ENCODE assay signal across 1 cellular context in the genomic region with DNA sequence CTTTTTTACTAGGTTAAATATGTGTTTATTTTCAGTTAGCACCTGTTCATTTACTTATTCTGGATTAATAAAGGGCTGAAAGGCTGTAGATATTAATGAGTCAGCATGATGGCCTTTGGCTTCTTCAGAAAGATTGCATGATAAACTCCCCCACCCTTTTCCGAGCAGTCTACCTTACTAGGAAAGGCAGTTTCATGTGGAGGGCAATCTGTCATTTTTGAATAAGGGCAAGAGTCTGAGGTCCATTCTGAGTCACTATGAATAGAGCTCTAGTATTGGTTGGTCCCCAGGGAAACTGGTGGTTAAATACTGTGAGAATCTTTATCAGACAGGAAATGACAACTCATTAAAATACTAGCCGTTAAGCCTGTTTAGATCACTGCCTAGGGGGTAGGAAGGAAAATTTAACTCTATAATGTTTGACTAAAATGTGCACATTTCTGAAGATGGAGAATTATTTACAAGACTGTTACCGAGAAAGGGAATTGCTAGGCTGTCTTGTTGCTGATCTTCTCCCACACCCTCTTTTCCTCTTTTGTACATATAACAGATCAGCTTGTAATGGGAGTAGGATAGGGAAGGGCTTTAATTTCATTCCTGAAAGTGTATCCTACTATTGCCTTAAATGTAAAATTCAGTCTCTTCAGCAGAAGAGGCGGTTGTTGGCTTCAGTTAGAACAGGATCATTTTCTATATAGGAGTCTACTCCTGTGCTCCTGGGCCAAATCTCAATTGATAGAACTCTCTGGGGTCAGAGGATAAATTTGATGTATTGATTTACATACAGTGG.
TF ChIP-seq lines count a peak whose summit lies in the region.

No MANE protein-coding gene starts in this region.

TF ChIP-seq in GM12878, 131 proteins besides CTCF, POLR2A, EP300 and RAD21 (continued from another document and continues in another):
- TF ChIP-seq JUND (IDR thresholded peaks at IDR 0.05; ENCODE audit: low read depth, low read length) (peak; percentile 91), KDM1A (IDR thresholded peaks at IDR 0.05; ENCODE audit: borderline replicate concordance) (no peak), POLR2AphosphoS5 (IDR thresholded peaks at IDR 0.05; ENCODE audit: low read length) (peak; percentile 49; the same call in 1 of the 2 replicates), LARP7 (IDR thresholded peaks at IDR 0.05) (no peak), BACH1 (IDR thresholded peaks at IDR 0.05; ENCODE audit: borderline replicate concordance) (peak; percentile 81; the same call in 1 of the 2 replicates), IKZF1 (conservative IDR thresholded peaks at IDR 0.05) (peak; percentile 95), REST (IDR thresholded peaks at IDR 0.05; ENCODE audit: low read depth, low read length) (no peak), JUNB (IDR thresholded peaks at IDR 0.05) (peak; percentile 98), RFX5 (IDR thresholded peaks at IDR 0.05; ENCODE audit: low read depth, low read length) (no peak), E2F4 (IDR thresholded peaks at IDR 0.05; ENCODE audit: low read depth, low read length) (no peak), CBX5 (IDR thresholded peaks at IDR 0.05; ENCODE audit: low read depth) (0 out of 2 replicates have a peak, but pooled peaks have one; percentile 84), BCL11A (IDR thresholded peaks at IDR 0.05; ENCODE audit: low read depth, low read length) (peak; percentile 96), BCLAF1 (IDR thresholded peaks at IDR 0.05) (no peak), YY1 (IDR thresholded peaks at IDR 0.05; ENCODE audit: low read depth, low read length) (no peak; the same call in 1 of the 2 replicates), HDAC6 (IDR thresholded peaks at IDR 0.05; ENCODE audit: unreplicated experiment) (no peak), SMAD5 (IDR thresholded peaks at IDR 0.05; ENCODE audit: low read depth) (peak; percentile 64; the same call in 1 of the 2 replicates), BMI1 (IDR thresholded peaks at IDR 0.05; ENCODE audit: borderline replicate concordance) (peak; percentile 89), EGR1 (IDR thresholded peaks at IDR 0.05; ENCODE audit: borderline replicate concordance in 1 of 2, low read depth in 2 of 2, low read length in 2 of 2) (no peak), RUNX3 (IDR thresholded peaks at IDR 0.05; ENCODE audit: low read length) (peak; percentile 99), NFIC (IDR thresholded peaks at IDR 0.05; ENCODE audit: low read depth, low read length) (peak; percentile 100), NRF1 (conservative IDR thresholded peaks at IDR 0.05; ENCODE audit: low read depth, low read length) (no peak), KLF5 (IDR thresholded peaks at IDR 0.05; ENCODE audit: partially characterized antibody) (no peak), SMC3 (IDR thresholded peaks at IDR 0.05; ENCODE audit: borderline replicate concordance, low read length) (peak; percentile 14; the same call in 1 of the 2 replicates), EED (IDR thresholded peaks at IDR 0.05; ENCODE audit: low read depth) (peak; percentile 97), PRDM15 (CRISPR knock-in tag; IDR thresholded peaks at IDR 0.05) (0 out of 2 replicates have a peak, but pooled peaks have one; percentile 33), ZZZ3 (IDR thresholded peaks at IDR 0.05; ENCODE audit: control insufficient read depth, insufficient read length, low read depth) (no peak), IKZF2 (IDR thresholded peaks at IDR 0.05) (peak; percentile 98), ZBTB4 (CRISPR knock-in tag; IDR thresholded peaks at IDR 0.05) (no peak), CUX1 (IDR thresholded peaks at IDR 0.05; ENCODE audit: insufficient replicate concordance, low read depth, low read length) (peak; percentile 94), ZNF274 (IDR thresholded peaks at IDR 0.05; ENCODE audit: insufficient read depth, insufficient read length) (no peak)
- TF ChIP-seq, protein P1, sequence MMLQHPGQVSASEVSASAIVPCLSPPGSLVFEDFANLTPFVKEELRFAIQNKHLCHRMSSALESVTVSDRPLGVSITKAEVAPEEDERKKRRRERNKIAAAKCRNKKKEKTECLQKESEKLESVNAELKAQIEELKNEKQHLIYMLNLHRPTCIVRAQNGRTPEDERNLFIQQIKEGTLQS (IDR thresholded peaks at IDR 0.05; ENCODE audit: borderline replicate concordance, extremely low read depth, low read depth, low read length) = no peak
